ENCODE assay signal across 26 cellular contexts in genomic region chr9:133803028-133803585, GRCh38.
A peak's percentile ranks its signal among the peaks of the same experiment; 100 is the strongest.
DNase-seq lines count a peak whose midpoint lies in the region; ATAC-seq, FAIRE-seq and TF ChIP-seq lines count a peak whose summit lies in the region.
"Had no signal": no experiment of that assay in that cellular context is flagged by ENCODE, and none has a peak within 500 bp of the region (broad histone marks: within the 10 kb centered on the region; RNA-seq: fewer than 3 reads in every experiment).

No MANE protein-coding gene starts in this region.

- WGBS in pancreas, 2 donors, result 82 to 83% methylated on average over 21 of the region's 21 CpGs
- WGBS in endodermal cell (ENCODE audit: insufficient coverage in 1 of 2, insufficient read length in 1 of 2), 2 experiments, result 94 to 98% methylated on average over 8 to 21 of the region's 21 CpGs

- peak; percentile 55 for DNase-seq in EH (ENCODE audit: low read depth)
- DNase-seq in WTC11 (ENCODE audit: low spot score), result no peak
- peak; percentile 8 to 24 for DNase-seq in foreskin fibroblast
- DNase-seq in renal cortical epithelial cell (ENCODE audit: low read depth), result peak; percentile 15
- no peak for DNase-seq in pancreas
- DNase-seq in endodermal cell, result no peak
- no peak for DNase-seq in HuH-7 (ENCODE audit: low spot score)
- DNase-seq: activated CD4-positive, alpha-beta T cell treated with anti-CD3 and anti-CD28 coated beads, Interleukin-2, amount 50 U/mL, for 1 hour; activated naive CD8-positive, alpha-beta T cell treated with anti-CD3 and anti-CD28 coated beads for 36 hours; COR-L47; cortex of kidney; DND-41; foreskin melanocyte; mesendoderm; MG63; natural killer cell; NCI-H1436 treated with DMSO at 0.1 percent for 48 hours; NCI-H69; stimulated activated CD4-positive, alpha-beta T cell treated with anti-CD3 and anti-CD28 coated beads, Interleukin-4, amount 100 ng/mL, for 1 hour; transverse colon had no signal

- intact Hi-C loops in pancreas (cut with DNase I), result no loop called here

- no peak overlapping the region for H3K4me3 ChIP-seq in foreskin fibroblast (ENCODE audit: low read depth in 1 of 2, low read length in 2 of 2)
- no peak overlapping the region for H3K4me3 ChIP-seq in pancreas
- H3K4me3 ChIP-seq in endodermal cell (ENCODE audit: low read length), result no peak overlapping the region
- H3K4me3 ChIP-seq: MG63, prostate gland, transverse colon had no signal

- H3K27ac ChIP-seq in pancreas (no peak overlapping the region), endodermal cell (ENCODE audit: low read depth, low read length) (no peak overlapping the region)
- H3K27ac ChIP-seq: prostate gland, transverse colon, VCaP had no signal

- H3K27me3 Mint-ChIP-seq in WTC11 (ENCODE audit: low read depth) (no peaks in the 10 kb centered on the region), endodermal cell (ENCODE audit: insufficient read depth) (no peaks in the 10 kb centered on the region)
- H3K27me3 Mint-ChIP-seq: activated naive CD8-positive, alpha-beta T cell treated with anti-CD3 and anti-CD28 coated beads for 36 hours; stimulated activated naive CD8-positive, alpha-beta T cell treated with anti-CD3 and anti-CD28 coated beads, Interleukin-15, Interleukin-2, amounts not matched to agents 100 ng/mL and 50 ng/mL, for 24 hours had no signal

- TF ChIP-seq CTCF in WTC11 (IDR thresholded peaks at IDR 0.05) (no peak), foreskin fibroblast (IDR thresholded peaks at IDR 0.05; ENCODE audit: low read depth, low read length) (no peak), pancreas (IDR thresholded peaks at IDR 0.05) (no peak), endodermal cell (conservative IDR thresholded peaks at IDR 0.05) (no peak)

- ATAC-seq in WTC11, result no peak
- ATAC-seq in pancreas, result no peak
- ATAC-seq in GM18858 (IDR thresholded peaks at IDR 0.05; ENCODE audit: unreplicated experiment), result no peak
- ATAC-seq: natural killer cell had no signal

- H3K36me3 Mint-ChIP-seq in WTC11, result no peaks in the 10 kb centered on the region
- peaks cover 6% of the 10 kb centered on the region for H3K36me3 Mint-ChIP-seq in endodermal cell (ENCODE audit: low read depth)
- H3K36me3 Mint-ChIP-seq: activated naive CD8-positive, alpha-beta T cell treated with anti-CD3 and anti-CD28 coated beads for 36 hours; natural killer cell had no signal

- H3K9me3 Mint-ChIP-seq in WTC11 (no peaks in the 10 kb centered on the region), endodermal cell (no peaks in the 10 kb centered on the region)
- H3K9me3 Mint-ChIP-seq: activated naive CD8-positive, alpha-beta T cell treated with anti-CD3 and anti-CD28 coated beads for 36 hours; activated T-helper 2 cell treated with anti-CD3 and anti-CD28 coated beads, Interferon-gamma antibody, Interleukin-2, Interleukin-4, amounts not matched to agents 10 μg/mL and 5 μg/mL and 100 μg/mL, durations not matched to agents 14 hours and 24 hours and 36 hours; natural killer cell; stimulated activated naive CD8-positive, alpha-beta T cell treated with anti-CD3 and anti-CD28 coated beads, Interleukin-15, Interleukin-2, amounts not matched to agents 100 ng/mL and 50 ng/mL, for 24 hours had no signal

- CTCF ChIA-PET in WTC11 (lab: Charles Lee), result interaction anchor here (0.8 to 2.0 kb wide), 6 partner anchors 9 to 153 kb away, joined by 3 to 8 read pairs (median 5); no protein-coding TSS in a partner anchor

- H3K27me3 ChIP-seq in pancreas (no peaks in the 10 kb centered on the region), endodermal cell (ENCODE audit: control insufficient read depth, insufficient read depth, low read length, poor library complexity, severe bottlenecking) (no peaks in the 10 kb centered on the region)
- H3K27me3 ChIP-seq: MG63, transverse colon had no signal

- no peak for FAIRE-seq in pancreas (lab: Jason Lieb, UNC)
- FAIRE-seq: bronchial epithelial cell had no signal

- H3K9ac ChIP-seq in endodermal cell (ENCODE audit: extremely low read depth, low read length, poor library complexity, severe bottlenecking), result no peak overlapping the region

- POLR2A ChIA-PET in WTC11 (lab: Charles Lee), result interaction anchor here (0.7 kb wide), 1 partner anchor 10 kb away, joined by 3 read pairs; no protein-coding TSS in a partner anchor

- H3K27ac Mint-ChIP-seq in WTC11 (peak overlapping the region; percentile 33; the same call in 1 of the 2 replicates), endodermal cell (no peak overlapping the region)
- H3K27ac Mint-ChIP-seq: activated naive CD8-positive, alpha-beta T cell treated with anti-CD3 and anti-CD28 coated beads for 36 hours; activated T-helper 2 cell treated with anti-CD3 and anti-CD28 coated beads, Interferon-gamma antibody, Interleukin-2, Interleukin-4, amounts not matched to agents 10 μg/mL and 5 μg/mL and 100 μg/mL, durations not matched to agents 14 hours and 24 hours and 36 hours; natural killer cell; stimulated activated naive CD8-positive, alpha-beta T cell treated with anti-CD3 and anti-CD28 coated beads, Interleukin-15, Interleukin-2, amounts not matched to agents 100 ng/mL and 50 ng/mL, for 24 hours had no signal

- no peak overlapping the region for H3K4me3 Mint-ChIP-seq in WTC11
- no peak overlapping the region for H3K4me3 Mint-ChIP-seq in endodermal cell
- H3K4me3 Mint-ChIP-seq: activated naive CD8-positive, alpha-beta T cell treated with anti-CD3 and anti-CD28 coated beads for 36 hours; natural killer cell; stimulated activated naive CD8-positive, alpha-beta T cell treated with anti-CD3 and anti-CD28 coated beads, Interleukin-15, Interleukin-2, amounts not matched to agents 100 ng/mL and 50 ng/mL, for 24 hours had no signal

- H3K4me1 Mint-ChIP-seq in WTC11 (no peaks in the 10 kb centered on the region), endodermal cell (no peaks in the 10 kb centered on the region)
- H3K4me1 Mint-ChIP-seq: activated naive CD8-positive, alpha-beta T cell treated with anti-CD3 and anti-CD28 coated beads for 36 hours; natural killer cell had no signal

- H3K36me3 ChIP-seq in pancreas, result peaks cover 0 to 20% (median 19%) of the 10 kb centered on the region in 3 donors
- H3K36me3 ChIP-seq in endodermal cell (ENCODE audit: control insufficient read depth, insufficient read depth, low read length), result no peaks in the 10 kb centered on the region
- H3K36me3 ChIP-seq: prostate gland, transverse colon had no signal

- H3K9me3 ChIP-seq in pancreas (no peaks in the 10 kb centered on the region), endodermal cell (ENCODE audit: control insufficient read depth, low read length) (no peaks in the 10 kb centered on the region)
- H3K9me3 ChIP-seq: MG63, prostate gland, transverse colon had no signal

- no peaks in the 10 kb centered on the region for H3K4me1 ChIP-seq in pancreas
- H3K4me1 ChIP-seq in endodermal cell (ENCODE audit: control insufficient read depth, insufficient read depth, low read length), result no peaks in the 10 kb centered on the region
- H3K4me1 ChIP-seq: prostate gland, transverse colon had no signal

TF ChIP-seq in WTC11, 78 proteins besides CTCF, POLR2A, EP300 and RAD21:
- no peak for TF ChIP-seq FOXP1 (CRISPR knock-in tag; IDR thresholded peaks at IDR 0.05; ENCODE audit: borderline replicate concordance)
- TF ChIP-seq RELA (CRISPR knock-in tag; IDR thresholded peaks at IDR 0.05; ENCODE audit: borderline replicate concordance), result no peak
- TF ChIP-seq ZMAT4 (CRISPR knock-in tag; IDR thresholded peaks at IDR 0.05), result no peak
- TF ChIP-seq SOX15 (CRISPR knock-in tag; IDR thresholded peaks at IDR 0.05), result no peak
- no peak for TF ChIP-seq TEAD1 (CRISPR knock-in tag; IDR thresholded peaks at IDR 0.05)
- no peak for TF ChIP-seq NFATC4 (CRISPR knock-in tag; IDR thresholded peaks at IDR 0.05)
TF ChIP-seq in WTC11: peak in this region for 0.

Comparison
In these comparisons a context has a peak if more than half of its experiments do, and no peak if none do; other contexts are left out.
1. DNase-seq: peak in EH (single experiment), foreskin fibroblast (2 of 2) and renal cortical epithelial cell (single experiment); none in WTC11 (single experiment), pancreas (0 of 6), endodermal cell (single experiment) and HuH-7 (single experiment).